8 cellular contexts compared by ENCODE assay signal in genomic region chr1:151199860-151200581, GRCh38. TPM values are rescaled to one million over a fixed set of nuclear protein-coding genes. Genes with fewer than 3 reads are reported as not detected.
DNase-seq lines count a peak whose midpoint lies in the region; ATAC-seq and TF ChIP-seq lines count a peak whose summit lies in the region.

No MANE protein-coding gene starts in this region.

- H3K9me3 ChIP-seq in HUES48 (ENCODE audit: control insufficient read depth, insufficient read depth, low read length), result no peaks in the 10 kb centered on the region
- H3K9me3 ChIP-seq in sigmoid colon, result no peaks in the 10 kb centered on the region

- intact Hi-C loops in sigmoid colon (cut with DNase I) (loop anchor here (5.0 to 10.0 kb wide), 2 partner anchors 127 to 195 kb away; partner anchors contain the start of genes PI4KB and PSMB4), left colon (cut with DNase I, micrococcal nuclease) (loop anchor here in 1 of 2 donors (5.0 kb wide), 1 partner anchor 52 kb away; the partner anchor contains the start of gene PSMD4)

- H3K4me3 ChIP-seq in HUES48 (ENCODE audit: low read depth, low read length) (peak overlapping the region; percentile 92), sigmoid colon (peak overlapping the region; percentile 62 to 88 (median 70))

- no peak for ATAC-seq in activated CD8-positive, alpha-beta T cell treated with anti-CD3 and anti-CD28 coated beads, Interleukin-2, amount 10 ng/mL, durations not matched to agents 7 days and 5 days
- ATAC-seq in left colon (no peak), GM18498 (IDR thresholded peaks at IDR 0.05; ENCODE audit: unreplicated experiment) (no peak)

- peaks cover 30% of the 10 kb centered on the region for H3K36me3 ChIP-seq in HUES48 (ENCODE audit: control insufficient read depth, insufficient read depth, low read length)
- peaks cover 0 to 18% (median 6%) of the 10 kb centered on the region in 4 donors for H3K36me3 ChIP-seq in sigmoid colon

- POLR2A ChIA-PET in activated CD8-positive, alpha-beta T cell treated with anti-CD3 and anti-CD28 coated beads, Interleukin-2, amount 10 ng/mL, durations not matched to agents 7 days and 5 days (lab: Charles Lee), result interaction anchor here (1.7 to 1.8 kb wide), 2 partner anchors 11 to 55 kb away, joined by 5 to 10 read pairs; partner anchors contain the start of genes PSMD4 and VPS72

- CTCF ChIA-PET in activated CD8-positive, alpha-beta T cell treated with anti-CD3 and anti-CD28 coated beads, Interleukin-2, amount 10 ng/mL, durations not matched to agents 7 days and 5 days (lab: Charles Lee), result interaction anchor here (1.1 to 1.2 kb wide), 2 partner anchors 22 to 141 kb away, joined by 3 read pairs; no protein-coding TSS in a partner anchor

- H3K27ac ChIP-seq in HUES48 (ENCODE audit: low read depth, low read length) (peak overlapping the region; percentile 55), sigmoid colon (peak overlapping the region; percentile 90 to 95 (median 93))

- peaks cover 6% of the 10 kb centered on the region; the same call in 1 of the 2 replicates for H3K4me1 ChIP-seq in HUES48 (ENCODE audit: control insufficient read depth, insufficient read depth, low read length)
- peaks cover 2 to 60% (median 46%) of the 10 kb centered on the region in 4 donors for H3K4me1 ChIP-seq in sigmoid colon

- H3K27me3 Mint-ChIP-seq in activated CD8-positive, alpha-beta T cell treated with anti-CD3 and anti-CD28 coated beads, Interleukin-2, amount 10 ng/mL, durations not matched to agents 7 days and 5 days (ENCODE audit: low read depth), result no peaks in the 10 kb centered on the region
- H3K27me3 Mint-ChIP-seq in glutamatergic neuron (ENCODE audit: unreplicated experiment), result peaks cover 11% of the 10 kb centered on the region

- no peak for TF ChIP-seq POLR2A in sigmoid colon (IDR thresholded peaks at IDR 0.05)

- TF ChIP-seq CTCF in glutamatergic neuron (IDR thresholded peaks at IDR 0.05; ENCODE audit: partially characterized antibody, unreplicated experiment), result no peak
- TF ChIP-seq CTCF in sigmoid colon (IDR thresholded peaks at IDR 0.05), result no peak

- TF ChIP-seq EP300 in sigmoid colon (IDR thresholded peaks at IDR 0.05), result no peak

- H3K27me3 ChIP-seq in HUES48 (ENCODE audit: control insufficient read depth, insufficient read depth, low read length) (no peaks in the 10 kb centered on the region), sigmoid colon (no peaks in the 10 kb centered on the region)

- peak overlapping the region; percentile 87; the same call in 1 of the 2 replicates for H3K9ac ChIP-seq in HUES48 (ENCODE audit: low read depth, low read length)

- H3K36me3 Mint-ChIP-seq in activated CD8-positive, alpha-beta T cell treated with anti-CD3 and anti-CD28 coated beads, Interleukin-2, amount 10 ng/mL, durations not matched to agents 7 days and 5 days (ENCODE audit: low read depth), result peaks cover 27% of the 10 kb centered on the region
- H3K36me3 Mint-ChIP-seq in glutamatergic neuron (ENCODE audit: unreplicated experiment), result no peaks in the 10 kb centered on the region

- H3K27ac Mint-ChIP-seq in activated CD8-positive, alpha-beta T cell treated with anti-CD3 and anti-CD28 coated beads, Interleukin-2, amount 10 ng/mL, durations not matched to agents 7 days and 5 days, result peak overlapping the region; percentile 97
- peak overlapping the region; percentile 96 for H3K27ac Mint-ChIP-seq in glutamatergic neuron (ENCODE audit: unreplicated experiment)

- peak overlapping the region; percentile 99 for H3K4me3 Mint-ChIP-seq in activated CD8-positive, alpha-beta T cell treated with anti-CD3 and anti-CD28 coated beads, Interleukin-2, amount 10 ng/mL, durations not matched to agents 7 days and 5 days
- peak overlapping the region; percentile 98 for H3K4me3 Mint-ChIP-seq in glutamatergic neuron (ENCODE audit: unreplicated experiment)

- peaks cover 46% of the 10 kb centered on the region for H3K4me1 Mint-ChIP-seq in activated CD8-positive, alpha-beta T cell treated with anti-CD3 and anti-CD28 coated beads, Interleukin-2, amount 10 ng/mL, durations not matched to agents 7 days and 5 days (ENCODE audit: low read depth)
- peaks cover 10% of the 10 kb centered on the region for H3K4me1 Mint-ChIP-seq in glutamatergic neuron (ENCODE audit: low read depth, unreplicated experiment)

- DNase-seq in AG20443 (ENCODE audit: low spot score) (peak; percentile 78), glutamatergic neuron (no peak), sigmoid colon (peak; percentile 82), left colon (no peak), NCI-H526 treated with DMSO at 0.1 percent for 48 hours (lab: John Stamatoyannopoulos, UW) (no peak)
- DNase-seq in activated CD8-positive, alpha-beta T cell treated with anti-CD3 and anti-CD28 coated beads, Interleukin-2, amount 10 ng/mL, durations not matched to agents 7 days and 5 days, result no peak

- WGBS in sigmoid colon, 2 donors, result 53 to 73% methylated on average over 12 of the region's 12 CpGs

- H3K9me3 Mint-ChIP-seq in activated CD8-positive, alpha-beta T cell treated with anti-CD3 and anti-CD28 coated beads, Interleukin-2, amount 10 ng/mL, durations not matched to agents 7 days and 5 days (ENCODE audit: insufficient read depth), result no peaks in the 10 kb centered on the region
- H3K9me3 Mint-ChIP-seq in glutamatergic neuron (ENCODE audit: unreplicated experiment), result peaks cover 3% of the 10 kb centered on the region

RNA-seq across cellular contexts. Expression of gene PIP5K1A, which starts 1.7 kb away (rescaled TPM):
- 10 to 100 TPM; 64.9 to 69.2 TPM for total RNA-seq in activated CD8-positive, alpha-beta T cell treated with anti-CD3 and anti-CD28 coated beads, Interleukin-2, amount 10 ng/mL, durations not matched to agents 7 days and 5 days
- total RNA-seq in glutamatergic neuron (ENCODE audit: unreplicated experiment), result 79.4 TPM
- total RNA-seq in sigmoid colon, result 10 to 100 TPM; 33.2 to 51.5 (median 37.8) TPM
- polyA plus RNA-seq in sigmoid colon, result 10 to 100 TPM in 2 of 3 donors, 1 to 10 TPM in 1; 9.6 to 23.7 (median 19.0) TPM
- total RNA-seq in left colon, result 10 to 100 TPM; 36.2 to 49.3 TPM

RNA-seq across cellular contexts. Expression of gene VPS72, which starts 10.0 kb away (rescaled TPM):
- total RNA-seq in activated CD8-positive, alpha-beta T cell treated with anti-CD3 and anti-CD28 coated beads, Interleukin-2, amount 10 ng/mL, durations not matched to agents 7 days and 5 days, result 10 to 100 TPM; 59.8 to 61.7 TPM
- total RNA-seq in glutamatergic neuron (ENCODE audit: unreplicated experiment), result 125 TPM
- 10 to 100 TPM; 34.6 to 49.7 (median 44.8) TPM for total RNA-seq in sigmoid colon
- polyA plus RNA-seq in sigmoid colon, result 10 to 100 TPM; 24.0 to 36.2 (median 32.4) TPM
- total RNA-seq in left colon, result 10 to 100 TPM; 34.4 TPM

RNA-seq across cellular contexts. Expression of gene TMOD4, which starts 24.2 kb away (rescaled TPM):
- total RNA-seq in activated CD8-positive, alpha-beta T cell treated with anti-CD3 and anti-CD28 coated beads, Interleukin-2, amount 10 ng/mL, durations not matched to agents 7 days and 5 days, result 1 to 10 TPM; 2.2 to 3.4 TPM
- total RNA-seq in glutamatergic neuron (ENCODE audit: unreplicated experiment), result 0.76 TPM
- 1 to 10 TPM in 1 of 4 donors, not detected in 3; 1.1 TPM for total RNA-seq in sigmoid colon
- 1 to 10 TPM in 1 of 3 donors, under 1 TPM in 1, not detected in 1; 0.07 to 2.1 TPM for polyA plus RNA-seq in sigmoid colon
- 1 to 10 TPM; 1.2 to 1.6 TPM for total RNA-seq in left colon

RNA-seq across cellular contexts. Expression of gene SCNM1, which starts 34.1 kb away (rescaled TPM):
- total RNA-seq in activated CD8-positive, alpha-beta T cell treated with anti-CD3 and anti-CD28 coated beads, Interleukin-2, amount 10 ng/mL, durations not matched to agents 7 days and 5 days, result 10 to 100 TPM; 53.0 to 55.9 TPM
- 44.2 TPM for total RNA-seq in glutamatergic neuron (ENCODE audit: unreplicated experiment)
- 10 to 100 TPM; 17.5 to 24.2 (median 19.8) TPM for total RNA-seq in sigmoid colon
- polyA plus RNA-seq in sigmoid colon, result 10 to 100 TPM; 35.4 to 42.4 (median 35.6) TPM
- total RNA-seq in left colon, result 10 to 100 TPM; 22.6 to 26.2 TPM

RNA-seq across cellular contexts. Expression of gene LYSMD1, which starts 34.3 kb away (rescaled TPM):
- 1 to 10 TPM; 3.7 to 4.3 TPM for total RNA-seq in activated CD8-positive, alpha-beta T cell treated with anti-CD3 and anti-CD28 coated beads, Interleukin-2, amount 10 ng/mL, durations not matched to agents 7 days and 5 days
- 21.9 TPM for total RNA-seq in glutamatergic neuron (ENCODE audit: unreplicated experiment)
- total RNA-seq in sigmoid colon, result 10 to 100 TPM; 15.5 to 22.7 (median 19.0) TPM
- 1 to 10 TPM; 4.2 to 7.9 (median 7.8) TPM for polyA plus RNA-seq in sigmoid colon
- total RNA-seq in left colon, result 1 to 10 TPM; 6.8 to 9.2 TPM

Comparison
In these comparisons a context has a peak if more than half of its experiments do, and no peak if none do; other contexts are left out.
1. DNase-seq: peak in AG20443 (single experiment) and sigmoid colon (single experiment); none in activated CD8-positive, alpha-beta T cell treated with anti-CD3 and anti-CD28 coated beads, Interleukin-2, amount 10 ng/mL, durations not matched to agents 7 days and 5 days (single experiment), glutamatergic neuron (single experiment), left colon (0 of 2) and NCI-H526 treated with DMSO at 0.1 percent for 48 hours (single experiment).